22 cellular contexts compared by ENCODE assay signal in genomic region chr7:83020171-83020570, GRCh38.
"Had no signal": no experiment of that assay in that cellular context is flagged by ENCODE, and none has a peak within 500 bp of the region (broad histone marks: within the 10 kb centered on the region; RNA-seq: fewer than 3 reads in every experiment).

No MANE protein-coding gene starts in this region.

- H3K4me3 Mint-ChIP-seq: dendritic cell treated with granulocyte-macrophage colony-stimulating factor and Interleukin-4, amounts not matched to agents 40 ng/mL and 50 ng/mL, for 4 days; effector memory CD8-positive, alpha-beta T cell; endodermal cell had no signal

- H3K4me3 ChIP-seq: colonic mucosa, coronary artery, dorsolateral prefrontal cortex, esophagus muscularis mucosa, esophagus squamous epithelium, gastrocnemius medialis, gastroesophageal sphincter, heart left ventricle, heart right ventricle had no signal

- H3K4me1 Mint-ChIP-seq: endodermal cell had no signal

- H3K27ac Mint-ChIP-seq: dendritic cell treated with granulocyte-macrophage colony-stimulating factor and Interleukin-4, amounts not matched to agents 40 ng/mL and 50 ng/mL, for 4 days; effector memory CD8-positive, alpha-beta T cell; endodermal cell had no signal

- H3K27me3 Mint-ChIP-seq: dendritic cell treated with granulocyte-macrophage colony-stimulating factor and Interleukin-4, amounts not matched to agents 40 ng/mL and 50 ng/mL, for 4 days; effector memory CD8-positive, alpha-beta T cell had no signal

- DNase-seq: colonic mucosa; cortex of kidney; dermis blood vessel endothelial cell; dorsolateral prefrontal cortex; effector CD4-positive, alpha-beta T cell; effector CD8-positive, alpha-beta T cell; effector memory CD4-positive, alpha-beta T cell; effector memory CD8-positive, alpha-beta T cell; endodermal cell; erythroblast; esophagus squamous epithelium; foreskin keratinocyte; foreskin melanocyte; gastrocnemius medialis; glutamatergic neuron; head of caudate nucleus; heart left ventricle; heart right ventricle had no signal
